8 cellular contexts compared by ENCODE assay signal in the genomic region with DNA sequence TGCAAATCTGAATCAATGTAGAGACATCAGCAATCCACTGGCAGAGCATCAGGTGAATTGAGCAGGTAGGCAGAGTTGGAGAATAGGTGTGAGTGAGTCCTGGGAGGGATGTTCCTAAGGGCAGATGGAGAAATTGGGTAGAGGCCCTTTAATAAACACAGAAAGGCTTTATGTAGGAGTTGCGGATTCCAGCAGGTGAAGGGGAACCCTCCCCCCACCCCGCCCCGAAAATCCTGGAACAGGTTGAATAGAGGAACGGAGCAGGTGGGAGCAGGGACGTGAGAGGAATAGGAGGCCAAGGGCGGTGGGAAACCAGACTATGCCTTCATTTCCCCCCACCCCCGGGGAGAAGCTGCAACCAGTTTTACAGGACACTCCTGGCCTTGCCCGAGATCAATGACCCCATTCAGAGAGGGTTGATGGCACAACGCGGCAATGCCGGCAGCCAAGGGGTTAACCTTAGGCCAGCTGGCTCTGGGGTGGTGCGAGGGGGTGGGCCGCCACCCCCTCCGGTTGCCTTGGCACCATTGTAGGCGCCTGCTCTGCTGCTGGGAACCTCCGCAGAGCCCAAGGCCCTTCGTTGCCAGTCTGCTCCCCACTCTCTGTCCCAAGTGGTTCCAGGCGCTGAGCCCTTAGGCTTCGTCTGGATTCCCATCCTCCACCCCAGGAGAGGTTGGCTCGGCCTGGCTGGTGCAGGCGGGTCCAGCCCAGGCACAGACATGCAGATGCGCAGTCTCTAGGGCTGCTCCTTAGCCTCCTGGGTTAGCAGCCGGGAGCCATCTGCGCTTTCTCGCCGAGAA. TPM values are rescaled to one million over a fixed set of nuclear protein-coding genes. Genes with fewer than 3 reads are reported as not detected.
DNase-seq lines count a peak whose midpoint lies in the region; ATAC-seq, FAIRE-seq and TF ChIP-seq lines count a peak whose summit lies in the region.

No MANE protein-coding gene starts in this region.

- no peaks in the 10 kb centered on the region for H3K9me3 Mint-ChIP-seq in stimulated activated memory B cell treated with anti-CD40 and anti-IgM and Interleukin-4, amounts not matched to agents 10 μg/mL and 1 μg/mL and 100 μg/mL, for 72 hours
- no peaks in the 10 kb centered on the region for H3K9me3 Mint-ChIP-seq in HFFc6

- H3K36me3 ChIP-seq in breast epithelium (no peaks in the 10 kb centered on the region), kidney (ENCODE audit: control insufficient read depth in 1 of 2, insufficient read depth in 2 of 2, low read length in 2 of 2) (no peaks in the 10 kb centered on the region)

- no peak overlapping the region for H3K27ac Mint-ChIP-seq in stimulated activated memory B cell treated with anti-CD40 and anti-IgM and Interleukin-4, amounts not matched to agents 10 μg/mL and 1 μg/mL and 100 μg/mL, for 72 hours
- no peak overlapping the region for H3K27ac Mint-ChIP-seq in HFFc6

- FAIRE-seq in kidney (lab: Jason Lieb, UNC): no peak

- peak overlapping the region; percentile 35 to 70 (median 50) for H3K4me3 ChIP-seq in breast epithelium
- peak overlapping the region; percentile 23 to 28 for H3K4me3 ChIP-seq in kidney (ENCODE audit: low read length in 2 of 2)

- H3K4me1 ChIP-seq in breast epithelium (peaks cover 0 to 6% of the 10 kb centered on the region in 2 donors), kidney (ENCODE audit: control insufficient read depth in 1 of 2, insufficient read depth in 1 of 2, low read depth in 1 of 2, low read length in 2 of 2) (peaks cover 5 to 9% of the 10 kb centered on the region in 2 donors)

- peaks cover 22% of the 10 kb centered on the region for H3K4me1 Mint-ChIP-seq in stimulated activated memory B cell treated with anti-CD40 and anti-IgM and Interleukin-4, amounts not matched to agents 10 μg/mL and 1 μg/mL and 100 μg/mL, for 72 hours
- no peaks in the 10 kb centered on the region for H3K4me1 Mint-ChIP-seq in HFFc6 (ENCODE audit: low read depth)

- TF ChIP-seq POLR2A in breast epithelium (IDR thresholded peaks at IDR 0.05): no peak

- H3K9me3 ChIP-seq in breast epithelium (no peaks in the 10 kb centered on the region), kidney (ENCODE audit: control insufficient read depth in 1 of 2, low read length in 2 of 2) (no peaks in the 10 kb centered on the region)

- peaks cover 57% of the 10 kb centered on the region for H3K27me3 Mint-ChIP-seq in stimulated activated memory B cell treated with anti-CD40 and anti-IgM and Interleukin-4, amounts not matched to agents 10 μg/mL and 1 μg/mL and 100 μg/mL, for 72 hours
- peaks cover 37% of the 10 kb centered on the region for H3K27me3 Mint-ChIP-seq in HFFc6 (ENCODE audit: insufficient read depth)

- peaks cover 0 to 3% of the 10 kb centered on the region in 2 donors for H3K27me3 ChIP-seq in breast epithelium

- peak; percentile 39 for DNase-seq in ELR (ENCODE audit: low read depth)
- DNase-seq in NCI-H2171 treated with DMSO at 0.1 percent for 48 hours (lab: John Stamatoyannopoulos, UW): peak; percentile 95
- no peak for DNase-seq in breast epithelium (ENCODE audit: low spot score in 2 of 2)
- peak; percentile 84 for DNase-seq in kidney
- no peak for DNase-seq in HFFc6
- DNase-seq in activated CD8-positive, alpha-beta memory T cell treated with anti-CD3 and anti-CD28 coated beads, Interleukin-2, amount 50 U/mL, for 4 hours: no peak

- intact Hi-C loops in breast epithelium (cut with DNase I; ENCODE audit: low total_unique reads) (no loop called here), kidney (cut with DNase I) (no loop called here)

- H3K9ac ChIP-seq in kidney (ENCODE audit: low read length in 2 of 2): peak overlapping the region in 1 of 2 donors; percentile 46

- no peaks in the 10 kb centered on the region for H3K36me3 Mint-ChIP-seq in stimulated activated memory B cell treated with anti-CD40 and anti-IgM and Interleukin-4, amounts not matched to agents 10 μg/mL and 1 μg/mL and 100 μg/mL, for 72 hours
- H3K36me3 Mint-ChIP-seq in HFFc6 (ENCODE audit: low read depth): no peaks in the 10 kb centered on the region

- peak overlapping the region; percentile 32 for H3K4me3 Mint-ChIP-seq in stimulated activated memory B cell treated with anti-CD40 and anti-IgM and Interleukin-4, amounts not matched to agents 10 μg/mL and 1 μg/mL and 100 μg/mL, for 72 hours
- no peak overlapping the region for H3K4me3 Mint-ChIP-seq in HFFc6

- H3K27ac ChIP-seq in breast epithelium (peak overlapping the region in 1 of 2 donors; percentile 1), kidney (ENCODE audit: low read depth in 2 of 2, low read length in 2 of 2) (no peak overlapping the region)

- TF ChIP-seq CTCF in breast epithelium (IDR thresholded peaks at IDR 0.05) (no peak), kidney (IDR thresholded peaks at IDR 0.05; ENCODE audit: borderline replicate concordance, extremely low read depth, insufficient read depth) (no peak), HFFc6 (IDR thresholded peaks at IDR 0.05) (no peak)

- ATAC-seq in stimulated activated memory B cell treated with anti-CD40 and anti-IgM and Interleukin-4, amounts not matched to agents 10 μg/mL and 1 μg/mL and 100 μg/mL, for 72 hours: peak; percentile 6
- no peak for ATAC-seq in GM18868 (IDR thresholded peaks at IDR 0.05; ENCODE audit: unreplicated experiment)

RNA-seq across cellular contexts. Expression of gene RUNDC3A, which starts 0.8 kb away (rescaled TPM):
- total RNA-seq in breast epithelium (1 to 10 TPM in 1 of 3 donors, under 1 TPM in 1, not detected in 1; 0.48 to 1.6 TPM), kidney (2.2 TPM)
- polyA plus RNA-seq in kidney (ENCODE audit: insufficient read depth, low read depth, low replicate concordance): 6.4 TPM
- under 1 TPM in 1 of 6 experiments, not detected in 5; 0.17 TPM for total RNA-seq in HFFc6 (2021; fragmentation: NEBNext Ultra II Directional; extraction: Animal tissue kit (Norgen Biotek cat#: 25700))

RNA-seq across cellular contexts. Expression of gene SLC25A39, which starts 17.0 kb away (rescaled TPM):
- 10 to 100 TPM; 53.1 to 88.2 (median 64.2) TPM for total RNA-seq in breast epithelium
- 107 TPM for total RNA-seq in kidney
- 389 TPM for polyA plus RNA-seq in kidney (ENCODE audit: insufficient read depth, low read depth, low replicate concordance)
- total RNA-seq in HFFc6 (2021; fragmentation: NEBNext Ultra II Directional; extraction: Animal tissue kit (Norgen Biotek cat#: 25700)): 100 to 1,000 TPM in 5 of 6 experiments, 10 to 100 TPM in 1; 94.8 to 116 (median 108) TPM

RNA-seq across cellular contexts. Expression of gene GRN, which starts 37.5 kb away (rescaled TPM):
- total RNA-seq in breast epithelium (100 to 1,000 TPM; 166 to 372 (median 252) TPM), kidney (353 TPM)
- 235 TPM for polyA plus RNA-seq in kidney (ENCODE audit: insufficient read depth, low read depth, low replicate concordance)
- total RNA-seq in HFFc6 (2021; fragmentation: NEBNext Ultra II Directional; extraction: Animal tissue kit (Norgen Biotek cat#: 25700)): 100 to 1,000 TPM; 186 to 249 (median 221) TPM

RNA-seq across cellular contexts. Expression of gene SLC4A1, which starts 39.7 kb away (rescaled TPM):
- total RNA-seq in breast epithelium (under 1 TPM in 1 of 3 donors, not detected in 2; 0.33 TPM), kidney (2.1 TPM)
- 201 TPM for polyA plus RNA-seq in kidney (ENCODE audit: insufficient read depth, low read depth, low replicate concordance)
- total RNA-seq in HFFc6 (2021; fragmentation: NEBNext Ultra II Directional; extraction: Animal tissue kit (Norgen Biotek cat#: 25700)): not detected

RNA-seq across cellular contexts. Expression of gene FAM171A2, which starts 56.1 kb away (rescaled TPM):
- total RNA-seq in breast epithelium (1 to 10 TPM in 2 of 3 donors, under 1 TPM in 1; 0.88 to 2.9 (median 2.7) TPM), kidney (0.94 TPM)
- 1.6 TPM for polyA plus RNA-seq in kidney (ENCODE audit: insufficient read depth, low read depth, low replicate concordance)
- total RNA-seq in HFFc6 (2021; fragmentation: NEBNext Ultra II Directional; extraction: Animal tissue kit (Norgen Biotek cat#: 25700)): 1 to 10 TPM; 1.6 to 1.9 (median 1.8) TPM

Comparison
In these comparisons a context has a peak if more than half of its experiments do, and no peak if none do; other contexts are left out.
1. DNase-seq: peak in ELR (single experiment), NCI-H2171 treated with DMSO at 0.1 percent for 48 hours (single experiment) and kidney (single experiment); none in breast epithelium (0 of 2), HFFc6 (single experiment) and activated CD8-positive, alpha-beta memory T cell treated with anti-CD3 and anti-CD28 coated beads, Interleukin-2, amount 50 U/mL, for 4 hours (single experiment).